Comparison of ENCODE assay signal across 22 cellular contexts in genomic region chr12:63351370-63351769, GRCh38.
"Had no signal": no experiment of that assay in that cellular context is flagged by ENCODE, and none has a peak within 500 bp of the region (broad histone marks: within the 10 kb centered on the region; RNA-seq: fewer than 3 reads in every experiment).

No MANE protein-coding gene starts in this region.

- H3K27ac ChIP-seq: colonic mucosa, epithelial cell of prostate, esophagus squamous epithelium, gastrocnemius medialis, heart right ventricle, left lung, lower lobe of right lung had no signal

- DNase-seq: colonic mucosa; cortex of kidney; effector CD8-positive, alpha-beta T cell; effector memory CD8-positive, alpha-beta T cell; endodermal cell; erythroblast; esophagus squamous epithelium; foreskin fibroblast; foreskin melanocyte; gastrocnemius medialis; glutamatergic neuron; heart right ventricle; hippocampal formation; left cardiac atrium; left lung; left ventricle myocardium superior; lower lobe of right lung; mesenchymal stem cell; mucosa of descending colon; naive B cell had no signal

- H3K36me3 ChIP-seq: colonic mucosa, esophagus squamous epithelium, gastrocnemius medialis, heart right ventricle, left lung, lower lobe of right lung had no signal

- H3K9me3 ChIP-seq: colonic mucosa, esophagus squamous epithelium, gastrocnemius medialis, heart right ventricle, left lung, lower lobe of right lung, mucosa of descending colon had no signal

- H3K4me3 ChIP-seq: colonic mucosa, esophagus squamous epithelium, gastrocnemius medialis, heart right ventricle, left lung, lower lobe of right lung, mucosa of descending colon had no signal

- H3K4me1 ChIP-seq: colonic mucosa, esophagus squamous epithelium, gastrocnemius medialis, left lung, lower lobe of right lung had no signal

- H3K27me3 ChIP-seq: colonic mucosa, esophagus squamous epithelium, gastrocnemius medialis, heart right ventricle, left lung had no signal

- ATAC-seq: effector memory CD8-positive, alpha-beta T cell; esophagus mucosa; gastrocnemius medialis; heart right ventricle; left cardiac atrium; left lung; left ventricle myocardium superior; lower lobe of right lung; mucosa of descending colon had no signal
